8 cellular contexts compared by ENCODE assay signal in genomic region chr1:151047925-151048644, GRCh38. TPM values are rescaled to one million over a fixed set of nuclear protein-coding genes. Genes with fewer than 3 reads are reported as not detected.
A peak's percentile ranks its signal among the peaks of the same experiment; 100 is the strongest.
DNase-seq lines count a peak whose midpoint lies in the region; ATAC-seq and TF ChIP-seq lines count a peak whose summit lies in the region.

No MANE protein-coding gene starts in this region.

- peaks cover 45% of the 10 kb centered on the region for H3K36me3 Mint-ChIP-seq in CD4-positive, alpha-beta T cell (ENCODE audit: low read depth)
- H3K36me3 Mint-ChIP-seq in IgD-negative memory B cell, result no peaks in the 10 kb centered on the region
- peaks cover 8% of the 10 kb centered on the region for H3K36me3 Mint-ChIP-seq in activated naive CD4-positive, alpha-beta T cell treated with anti-CD3 and anti-CD28 coated beads, Interleukin-2, amount 50 U/mL, for 24 hours

- H3K27me3 Mint-ChIP-seq in CD4-positive, alpha-beta T cell, result no peaks in the 10 kb centered on the region
- no peaks in the 10 kb centered on the region for H3K27me3 Mint-ChIP-seq in IgD-negative memory B cell
- no peaks in the 10 kb centered on the region for H3K27me3 Mint-ChIP-seq in activated naive CD4-positive, alpha-beta T cell treated with anti-CD3 and anti-CD28 coated beads, Interleukin-2, amount 50 U/mL, for 24 hours

- DNase-seq in CD4-positive, alpha-beta T cell, result peak; percentile 28 to 59 (median 47)
- DNase-seq in RPMI7951 (ENCODE audit: low read depth), result peak; percentile 65
- peak; percentile 84 for DNase-seq in germinal center (ENCODE audit: low spot score)
- DNase-seq in middle frontal gyrus (ENCODE audit: extremely low spot score, low spot score), result no peak

- peak overlapping the region; percentile 73 for H3K27ac ChIP-seq in CD4-positive, alpha-beta T cell (ENCODE audit: low read depth, low read length)

- CTCF ChIA-PET in CD4-positive, alpha-beta T cell (lab: Charles Lee), result interaction anchor here (0.6 to 8.3 kb wide), 8 partner anchors 11 to 126 kb away, joined by 3 to 58 read pairs (median 4); partner anchors contain the start of genes CDC42SE1, GABPB2, MINDY1 and MLLT11

- peak overlapping the region; percentile 77 for H3K4me3 ChIP-seq in neuron (ENCODE audit: low read length)

- peak overlapping the region; percentile 96 for H2AFZ ChIP-seq in neuron (ENCODE audit: low read depth, low read length)

- peak; percentile 52 for TF ChIP-seq CTCF in CD4-positive, alpha-beta T cell (IDR thresholded peaks at IDR 0.05)

- peaks cover 18% of the 10 kb centered on the region for H3K36me3 ChIP-seq in neuron (ENCODE audit: insufficient read depth, low read length)

- no peaks in the 10 kb centered on the region for H3K27me3 ChIP-seq in CD4-positive, alpha-beta T cell (ENCODE audit: control insufficient read depth, insufficient read depth, low read length)
- H3K27me3 ChIP-seq in neuron (ENCODE audit: insufficient read depth, low read length), result no peaks in the 10 kb centered on the region

- peaks cover 78% of the 10 kb centered on the region for H3K4me1 Mint-ChIP-seq in CD4-positive, alpha-beta T cell (ENCODE audit: low read depth)
- peaks cover 24 to 27% (median 26%) of the 10 kb centered on the region in 3 donors for H3K4me1 Mint-ChIP-seq in IgD-negative memory B cell
- H3K4me1 Mint-ChIP-seq in activated naive CD4-positive, alpha-beta T cell treated with anti-CD3 and anti-CD28 coated beads, Interleukin-2, amount 50 U/mL, for 24 hours, result peaks cover 83% of the 10 kb centered on the region

- POLR2A ChIA-PET in CD4-positive, alpha-beta T cell (lab: Charles Lee), result interaction anchor here (0.6 to 6.7 kb wide), 16 partner anchors 7 to 234 kb away, joined by 3 to 144 read pairs (median 6); partner anchors contain the start of genes BNIPL, CDC42SE1, GABPB2 and MINDY1

- no peaks in the 10 kb centered on the region for H3K9me3 ChIP-seq in CD4-positive, alpha-beta T cell (ENCODE audit: control insufficient read depth, low read length)
- no peaks in the 10 kb centered on the region for H3K9me3 ChIP-seq in neuron (ENCODE audit: low read length)

- intact Hi-C loops in CD4-positive, alpha-beta T cell (cut with DNase I, micrococcal nuclease), result loop anchor here in 1 of 2 experiments (1.0 to 2.0 kb wide), 2 partner anchors 8 to 23 kb away; partner anchors contain the start of gene GABPB2

- H3K9me3 Mint-ChIP-seq in CD4-positive, alpha-beta T cell, result no peaks in the 10 kb centered on the region
- no peaks in the 10 kb centered on the region for H3K9me3 Mint-ChIP-seq in IgD-negative memory B cell
- H3K9me3 Mint-ChIP-seq in activated naive CD4-positive, alpha-beta T cell treated with anti-CD3 and anti-CD28 coated beads, Interleukin-2, amount 50 U/mL, for 24 hours, result no peaks in the 10 kb centered on the region

- peak; percentile 77 for ATAC-seq in CD4-positive, alpha-beta T cell (ENCODE audit: poor library complexity)
- peak; percentile 49 for ATAC-seq in GM19438 (IDR thresholded peaks at IDR 0.05; ENCODE audit: low read depth, unreplicated experiment)

- peak overlapping the region; percentile 93 for H3K4me3 Mint-ChIP-seq in CD4-positive, alpha-beta T cell
- peak overlapping the region; percentile 93 to 98 (median 97) for H3K4me3 Mint-ChIP-seq in IgD-negative memory B cell
- peak overlapping the region; percentile 92 for H3K4me3 Mint-ChIP-seq in activated naive CD4-positive, alpha-beta T cell treated with anti-CD3 and anti-CD28 coated beads, Interleukin-2, amount 50 U/mL, for 24 hours

- peaks cover 14% of the 10 kb centered on the region for H3K4me1 ChIP-seq in neuron (ENCODE audit: insufficient read depth, low read length)

- H3K27ac Mint-ChIP-seq in CD4-positive, alpha-beta T cell, result peak overlapping the region; percentile 90
- peak overlapping the region; percentile 84 to 94 (median 88) for H3K27ac Mint-ChIP-seq in IgD-negative memory B cell
- H3K27ac Mint-ChIP-seq in activated naive CD4-positive, alpha-beta T cell treated with anti-CD3 and anti-CD28 coated beads, Interleukin-2, amount 50 U/mL, for 24 hours, result peak overlapping the region; percentile 85

RNA-seq across cellular contexts. Expression of gene C1orf56, which starts 0.5 kb away (rescaled TPM):
- total RNA-seq in CD4-positive, alpha-beta T cell, result 1 to 10 TPM in 1 of 2 experiments, under 1 TPM in 1; 0.58 to 1.2 TPM
- polyA plus RNA-seq in IgD-negative memory B cell, result 4.5 TPM
- 3.0 and 3.2 TPM in 2 replicates for total RNA-seq in RPMI7951 (2014; rRNA removed; shearing (Covaris generic))

RNA-seq across cellular contexts. Expression of gene CDC42SE1, which starts 11.3 kb away (rescaled TPM):
- total RNA-seq in CD4-positive, alpha-beta T cell, result 100 to 1,000 TPM; 401 to 404 TPM
- 86.2 TPM for polyA plus RNA-seq in IgD-negative memory B cell
- total RNA-seq in RPMI7951 (2014; rRNA removed; shearing (Covaris generic)), result 54.9 and 60.2 TPM in 2 replicates

RNA-seq across cellular contexts. Expression of gene BNIPL, which starts 11.7 kb away (rescaled TPM):
- under 1 TPM; 0.30 to 0.42 TPM for total RNA-seq in CD4-positive, alpha-beta T cell
- 0.13 TPM for polyA plus RNA-seq in IgD-negative memory B cell
- 0.48 TPM in 1 of 2 replicates, not detected in the other for total RNA-seq in RPMI7951 (2014; rRNA removed; shearing (Covaris generic))

RNA-seq across cellular contexts. Expression of gene MLLT11, which starts 12.1 kb away (rescaled TPM):
- 1 to 10 TPM; 2.8 to 2.9 TPM for total RNA-seq in CD4-positive, alpha-beta T cell
- polyA plus RNA-seq in IgD-negative memory B cell, result 1.5 TPM
- total RNA-seq in RPMI7951 (2014; rRNA removed; shearing (Covaris generic)), result 16.8 and 20.5 TPM in 2 replicates

RNA-seq across cellular contexts. Expression of gene GABPB2, which starts 22.5 kb away (rescaled TPM):
- total RNA-seq in CD4-positive, alpha-beta T cell, result 10 to 100 TPM; 23.7 to 25.5 TPM
- polyA plus RNA-seq in IgD-negative memory B cell, result 5.5 TPM
- total RNA-seq in RPMI7951 (2014; rRNA removed; shearing (Covaris generic)), result 6.3 and 6.7 TPM in 2 replicates
